Comparison of ENCODE assay signal across 1 cellular context in genomic region chr4:171639540-171639939, GRCh38.
TF ChIP-seq lines count a peak whose summit lies in the region.

No MANE protein-coding gene starts in this region.

TF ChIP-seq in WTC11, 78 proteins besides CTCF, POLR2A, EP300 and RAD21 (continued from another document):
- no peak for TF ChIP-seq E2F1 (CRISPR knock-in tag; IDR thresholded peaks at IDR 0.05)
